36 cellular contexts compared by ENCODE assay signal in the genomic region with DNA sequence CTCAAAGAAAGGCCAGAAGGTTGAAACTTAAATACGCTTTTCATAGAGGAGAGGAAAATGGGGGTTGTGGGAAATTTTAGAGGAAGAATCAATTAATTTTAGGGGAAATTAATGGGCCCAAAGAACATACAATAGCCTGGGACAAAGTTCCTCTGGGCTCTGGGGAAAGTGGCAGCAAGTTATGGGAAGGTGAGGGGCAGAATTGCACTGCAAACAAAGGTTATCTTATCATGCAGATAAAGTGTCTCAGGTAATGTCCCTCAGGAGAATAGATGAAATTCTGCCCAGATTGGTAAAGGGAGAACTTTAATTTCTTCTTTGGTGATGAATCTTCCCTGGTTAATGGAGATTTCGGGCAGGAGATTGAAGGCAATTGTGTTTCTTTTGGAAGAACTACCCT.
"Had no signal": no experiment of that assay in that cellular context is flagged by ENCODE, and none has a peak within 500 bp of the region (broad histone marks: within the 10 kb centered on the region; RNA-seq: fewer than 3 reads in every experiment).

No MANE protein-coding gene starts in this region.

- H3K9me3 ChIP-seq: adrenal gland, ascending aorta, body of pancreas had no signal

- H3K27me3 Mint-ChIP-seq: activated naive CD4-positive, alpha-beta T cell treated with anti-CD3 and anti-CD28 coated beads, Interleukin-2, amount 50 U/mL, for 24 hours; activated naive CD8-positive, alpha-beta T cell; activated naive CD8-positive, alpha-beta T cell treated with anti-CD3 and anti-CD28 coated beads for 36 hours; activated naive CD8-positive, alpha-beta T cell treated with anti-CD3 and anti-CD28 coated beads, Interleukin-2, amount 10 ng/mL, durations not matched to agents 7 days and 5 days; activated naive CD8-positive, alpha-beta T cell treated with anti-CD3 and anti-CD28 coated beads, Interleukin-2, amount 50 U/mL, for 24 hours; activated T-helper 17 cell treated with anti-CD3 and anti-CD28 coated beads, Interleukin-2, amount 50 U/mL, for 72 hours had no signal

- H3K36me3 ChIP-seq: adrenal gland, ascending aorta, brain microvascular endothelial cell, breast epithelium, cardiac muscle cell had no signal

- H3K4me1 Mint-ChIP-seq: activated naive CD4-positive, alpha-beta T cell treated with anti-CD3 and anti-CD28 coated beads, Interleukin-2, amount 50 U/mL, for 24 hours; activated naive CD8-positive, alpha-beta T cell treated with anti-CD3 and anti-CD28 coated beads for 36 hours; activated naive CD8-positive, alpha-beta T cell treated with anti-CD3 and anti-CD28 coated beads, Interleukin-2, amount 50 U/mL, for 24 hours; activated T-helper 17 cell treated with anti-CD3 and anti-CD28 coated beads, Interleukin-2, amount 50 U/mL, for 72 hours; central memory CD8-positive, alpha-beta T cell had no signal

- H3K27ac ChIP-seq: adrenal gland, ascending aorta, body of pancreas, brain microvascular endothelial cell, breast epithelium, cardiac muscle cell had no signal

- H3K4me3 ChIP-seq: adrenal gland, ascending aorta, body of pancreas, breast epithelium, cardiac muscle cell had no signal

- H3K27ac Mint-ChIP-seq: activated naive CD4-positive, alpha-beta T cell treated with anti-CD3 and anti-CD28 coated beads for 36 hours; activated naive CD4-positive, alpha-beta T cell treated with anti-CD3 and anti-CD28 coated beads, Interleukin-2, amount 10 ng/mL, durations not matched to agents 7 days and 5 days; activated naive CD4-positive, alpha-beta T cell treated with anti-CD3 and anti-CD28 coated beads, Interleukin-2, amount 50 U/mL, for 24 hours; activated naive CD4-positive, alpha-beta T cell treated with anti-CD3 and anti-CD28 coated beads, Interleukin-2, amount 50 U/mL, for 72 hours; activated naive CD8-positive, alpha-beta T cell; activated naive CD8-positive, alpha-beta T cell treated with anti-CD3 and anti-CD28 coated beads for 36 hours; activated naive CD8-positive, alpha-beta T cell treated with anti-CD3 and anti-CD28 coated beads, Interleukin-2, amount 10 ng/mL, durations not matched to agents 7 days and 5 days; activated naive CD8-positive, alpha-beta T cell treated with anti-CD3 and anti-CD28 coated beads, Interleukin-2, amount 50 U/mL, for 24 hours; activated T-cell treated with anti-CD3 and anti-CD28 coated beads, Interleukin-2, amount 50 U/mL, for 72 hours; activated T-helper 1 cell treated with anti-CD3 and anti-CD28 coated beads, Interleukin-12 subunit alpha, Interleukin-12 subunit beta, Interleukin-2, Interleukin-4 antibody, amounts not matched to agents 30 ng/mL and 10 ng/mL and 1 ng/mL, durations not matched to agents 14 hours and 24 hours and 36 hours; activated T-helper 17 cell treated with anti-CD3 and anti-CD28 coated beads, Interleukin-2, amount 50 U/mL, for 72 hours; activated T-helper 2 cell treated with anti-CD3 and anti-CD28 coated beads, Interferon-gamma antibody, Interleukin-2, Interleukin-4, amounts not matched to agents 10 μg/mL and 5 μg/mL and 100 μg/mL, durations not matched to agents 14 hours and 24 hours and 36 hours had no signal

- H3K4me3 Mint-ChIP-seq: activated naive CD4-positive, alpha-beta T cell treated with anti-CD3 and anti-CD28 coated beads for 36 hours; activated naive CD4-positive, alpha-beta T cell treated with anti-CD3 and anti-CD28 coated beads, Interleukin-2, amount 10 ng/mL, durations not matched to agents 7 days and 5 days; activated naive CD4-positive, alpha-beta T cell treated with anti-CD3 and anti-CD28 coated beads, Interleukin-2, amount 50 U/mL, for 24 hours; activated naive CD8-positive, alpha-beta T cell; activated naive CD8-positive, alpha-beta T cell treated with anti-CD3 and anti-CD28 coated beads for 36 hours; activated naive CD8-positive, alpha-beta T cell treated with anti-CD3 and anti-CD28 coated beads, Interleukin-2, amount 10 ng/mL, durations not matched to agents 7 days and 5 days; activated naive CD8-positive, alpha-beta T cell treated with anti-CD3 and anti-CD28 coated beads, Interleukin-2, amount 50 U/mL, for 24 hours; activated T-cell treated with anti-CD3 and anti-CD28 coated beads, Interleukin-2, amount 50 U/mL, for 4 hours; activated T-cell treated with anti-CD3 and anti-CD28 coated beads, Interleukin-2, amount 50 U/mL, for 72 hours; activated T-helper 1 cell treated with anti-CD3 and anti-CD28 coated beads, Interleukin-12 subunit alpha, Interleukin-12 subunit beta, Interleukin-2, Interleukin-4 antibody, amounts not matched to agents 30 ng/mL and 10 ng/mL and 1 ng/mL, durations not matched to agents 14 hours and 24 hours and 36 hours; activated T-helper 17 cell treated with anti-CD3 and anti-CD28 coated beads, Interleukin-2, amount 50 U/mL, for 72 hours; brain; central memory CD8-positive, alpha-beta T cell had no signal

- H3K36me3 Mint-ChIP-seq: brain had no signal

- DNase-seq: activated effector memory CD4-positive, alpha-beta T cell treated with anti-CD3 and anti-CD28 coated beads, Interleukin-2, amount 50 U/mL, for 16 hours; activated effector memory CD4-positive, alpha-beta T cell treated with Interleukin-2 at 50 U/mL for 16 hours; activated gamma-delta T cell; activated gamma-delta T cell treated with Interleukin-2 at 50 U/mL for 16 hours; activated naive CD4-positive, alpha-beta T cell; activated naive CD4-positive, alpha-beta T cell treated with anti-CD3 and anti-CD28 coated beads for 36 hours; activated naive CD4-positive, alpha-beta T cell treated with anti-CD3 and anti-CD28 coated beads, Interleukin-2, amount 10 ng/mL, durations not matched to agents 7 days and 5 days; activated naive CD4-positive, alpha-beta T cell treated with anti-CD3 and anti-CD28 coated beads, Interleukin-2, amount 50 U/mL, for 16 hours; activated naive CD4-positive, alpha-beta T cell treated with Interleukin-2 at 50 U/mL for 16 hours; activated naive CD8-positive, alpha-beta T cell treated with anti-CD3 and anti-CD28 coated beads for 36 hours; activated naive CD8-positive, alpha-beta T cell treated with anti-CD3 and anti-CD28 coated beads, Interleukin-2, amount 10 ng/mL, durations not matched to agents 7 days and 5 days; activated naive CD8-positive, alpha-beta T cell treated with anti-CD3 and anti-CD28 coated beads, Interleukin-2, amount 50 U/mL, for 24 hours; activated T-cell treated with anti-CD3 and anti-CD28 coated beads, Interleukin-2, amount 50 U/mL, for 4 hours; activated T-cell treated with anti-CD3 and anti-CD28 coated beads, Interleukin-2, amount 50 U/mL, for 48 hours; activated T-cell treated with anti-CD3 and anti-CD28 coated beads, Interleukin-2, amount 50 U/mL, for 72 hours; adrenal gland; amniotic stem cell; amygdala; anterior cingulate cortex; aorta; body of pancreas; brain microvascular endothelial cell; caudate nucleus; central memory CD4-positive, alpha-beta T cell; cerebellar nuclear complex had no signal

- H3K4me1 ChIP-seq: adrenal gland, ascending aorta, body of pancreas had no signal
